Comparison of ENCODE assay signal across 1 cellular context in the genomic region with DNA sequence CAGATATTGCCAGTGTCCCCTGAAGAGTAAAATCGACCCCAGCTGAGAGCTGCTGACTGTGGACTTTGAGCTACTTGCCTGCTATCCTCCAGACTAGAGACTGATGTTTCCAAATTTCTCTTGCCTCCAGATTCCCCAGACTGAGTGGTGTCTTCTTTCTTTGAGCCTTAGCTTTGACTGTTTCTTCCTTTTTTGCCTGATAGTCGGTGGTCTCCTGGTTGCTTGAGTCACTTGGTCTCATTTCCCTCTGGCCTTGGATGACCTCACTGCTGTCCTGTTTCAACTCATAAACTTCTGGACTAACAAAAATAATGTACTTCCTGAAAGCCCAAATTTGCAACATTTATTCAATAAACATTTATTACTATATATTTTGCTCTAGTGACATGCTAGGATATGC.
TF ChIP-seq lines count a peak whose summit lies in the region.

No MANE protein-coding gene starts in this region.

TF ChIP-seq in SK-N-SH treated with all-trans-retinoic acid at 6 μM for 48 hours, 23 proteins besides CTCF, POLR2A, EP300 and RAD21 (continued from another document):
- TF ChIP-seq TSHZ2 (CRISPR knock-in tag; IDR thresholded peaks at IDR 0.05): no peak
- TF ChIP-seq ISL1 (CRISPR knock-in tag; IDR thresholded peaks at IDR 0.05): no peak
- no peak for TF ChIP-seq RARB (CRISPR knock-in tag; IDR thresholded peaks at IDR 0.05)
- no peak for TF ChIP-seq ZC3H10 (CRISPR knock-in tag; IDR thresholded peaks at IDR 0.05)
- no peak for TF ChIP-seq TOX (CRISPR knock-in tag; IDR thresholded peaks at IDR 0.05; ENCODE audit: borderline replicate concordance)
- TF ChIP-seq ESRRG (CRISPR knock-in tag; IDR thresholded peaks at IDR 0.05): no peak
- TF ChIP-seq, protein P1, sequence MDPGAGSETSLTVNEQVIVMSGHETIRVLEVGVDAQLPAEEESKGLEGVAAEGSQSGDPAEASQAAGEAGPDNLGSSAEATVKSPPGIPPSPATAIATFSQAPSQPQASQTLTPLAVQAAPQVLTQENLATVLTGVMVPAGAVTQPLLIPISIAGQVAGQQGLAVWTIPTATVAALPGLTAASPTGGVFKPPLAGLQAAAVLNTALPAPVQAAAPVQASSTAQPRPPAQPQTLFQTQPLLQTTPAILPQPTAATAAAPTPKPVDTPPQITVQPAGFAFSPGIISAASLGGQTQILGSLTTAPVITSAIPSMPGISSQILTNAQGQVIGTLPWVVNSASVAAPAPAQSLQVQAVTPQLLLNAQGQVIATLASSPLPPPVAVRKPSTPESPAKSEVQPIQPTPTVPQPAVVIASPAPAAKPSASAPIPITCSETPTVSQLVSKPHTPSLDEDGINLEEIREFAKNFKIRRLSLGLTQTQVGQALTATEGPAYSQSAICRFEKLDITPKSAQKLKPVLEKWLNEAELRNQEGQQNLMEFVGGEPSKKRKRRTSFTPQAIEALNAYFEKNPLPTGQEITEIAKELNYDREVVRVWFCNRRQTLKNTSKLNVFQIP (CRISPR knock-in tag; IDR thresholded peaks at IDR 0.05; ENCODE audit: borderline replicate concordance, low read depth): no peak
- no peak for TF ChIP-seq CSDC2 (CRISPR knock-in tag; IDR thresholded peaks at IDR 0.05)
- TF ChIP-seq GLIS3 (CRISPR knock-in tag; IDR thresholded peaks at IDR 0.05): no peak
- no peak for TF ChIP-seq OSR1 (CRISPR knock-in tag; IDR thresholded peaks at IDR 0.05)
- TF ChIP-seq ZFP30 (CRISPR knock-in tag; IDR thresholded peaks at IDR 0.05): no peak
- TF ChIP-seq, protein P2, sequence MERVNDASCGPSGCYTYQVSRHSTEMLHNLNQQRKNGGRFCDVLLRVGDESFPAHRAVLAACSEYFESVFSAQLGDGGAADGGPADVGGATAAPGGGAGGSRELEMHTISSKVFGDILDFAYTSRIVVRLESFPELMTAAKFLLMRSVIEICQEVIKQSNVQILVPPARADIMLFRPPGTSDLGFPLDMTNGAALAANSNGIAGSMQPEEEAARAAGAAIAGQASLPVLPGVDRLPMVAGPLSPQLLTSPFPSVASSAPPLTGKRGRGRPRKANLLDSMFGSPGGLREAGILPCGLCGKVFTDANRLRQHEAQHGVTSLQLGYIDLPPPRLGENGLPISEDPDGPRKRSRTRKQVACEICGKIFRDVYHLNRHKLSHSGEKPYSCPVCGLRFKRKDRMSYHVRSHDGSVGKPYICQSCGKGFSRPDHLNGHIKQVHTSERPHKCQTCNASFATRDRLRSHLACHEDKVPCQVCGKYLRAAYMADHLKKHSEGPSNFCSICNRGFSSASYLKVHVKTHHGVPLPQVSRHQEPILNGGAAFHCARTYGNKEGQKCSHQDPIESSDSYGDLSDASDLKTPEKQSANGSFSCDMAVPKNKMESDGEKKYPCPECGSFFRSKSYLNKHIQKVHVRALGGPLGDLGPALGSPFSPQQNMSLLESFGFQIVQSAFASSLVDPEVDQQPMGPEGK (CRISPR knock-in tag; IDR thresholded peaks at IDR 0.05; ENCODE audit: borderline replicate concordance): no peak
- no peak for TF ChIP-seq CSRNP3 (CRISPR knock-in tag; IDR thresholded peaks at IDR 0.05)
- no peak for TF ChIP-seq BACH2 (CRISPR knock-in tag; IDR thresholded peaks at IDR 0.05; ENCODE audit: borderline replicate concordance)
- no peak for TF ChIP-seq ARNTL (CRISPR knock-in tag; IDR thresholded peaks at IDR 0.05; ENCODE audit: borderline replicate concordance, low read depth)
- no peak for TF ChIP-seq ZFP3 (CRISPR knock-in tag; IDR thresholded peaks at IDR 0.05)
- TF ChIP-seq TCF4 (CRISPR knock-in tag; IDR thresholded peaks at IDR 0.05; ENCODE audit: borderline replicate concordance): no peak
- no peak for TF ChIP-seq ZNF8 (CRISPR knock-in tag; IDR thresholded peaks at IDR 0.05)
- no peak for TF ChIP-seq PPARA (CRISPR knock-in tag; IDR thresholded peaks at IDR 0.05; ENCODE audit: borderline replicate concordance)
